ENCODE assay signal across 11 cellular contexts in genomic region chr2:111111101-111111755, GRCh38.
"Had no signal": no experiment of that assay in that cellular context is flagged by ENCODE, and none has a peak within 500 bp of the region (broad histone marks: within the 10 kb centered on the region; RNA-seq: fewer than 3 reads in every experiment).

No MANE protein-coding gene starts in this region.

- H3K4me1 Mint-ChIP-seq: T-helper 17 cell had no signal

- H3K9me3 Mint-ChIP-seq: type B pancreatic cell had no signal

- H3K4me3 Mint-ChIP-seq: T-helper 17 cell, type B pancreatic cell had no signal

- ATAC-seq: esophagus mucosa, left colon, T-helper 17 cell had no signal

- DNase-seq: activated CD8-positive, alpha-beta memory T cell treated with anti-CD3 and anti-CD28 coated beads for 24 hours; activated gamma-delta T cell; caudate nucleus; colonic mucosa; left colon; midbrain; SJCRH30; T-helper 17 cell had no signal

- H3K36me3 Mint-ChIP-seq: type B pancreatic cell had no signal

- H3K27ac Mint-ChIP-seq: progenitor cell of endocrine pancreas, T-helper 17 cell, type B pancreatic cell had no signal
